11 cellular contexts compared by ENCODE assay signal in genomic region chrX:109472939-109473713, GRCh38. TPM values are rescaled to one million over a fixed set of nuclear protein-coding genes. Genes with fewer than 3 reads are reported as not detected.
A peak's percentile ranks its signal among the peaks of the same experiment; 100 is the strongest.
DNase-seq lines count a peak whose midpoint lies in the region; FAIRE-seq and TF ChIP-seq lines count a peak whose summit lies in the region.
"Had no signal": no experiment of that assay in that cellular context is flagged by ENCODE, and none has a peak within 500 bp of the region (broad histone marks: within the 10 kb centered on the region; RNA-seq: fewer than 3 reads in every experiment).

No MANE protein-coding gene starts in this region.

- H3K9ac ChIP-seq in astrocyte (ENCODE audit: low read length) = peak overlapping the region; percentile 46

- H3K9me3 ChIP-seq in astrocyte (ENCODE audit: insufficient read depth, low read depth, low read length) = no peaks in the 10 kb centered on the region
- H3K9me3 ChIP-seq: mucosa of descending colon had no signal

- H3K27me3 ChIP-seq in astrocyte (ENCODE audit: insufficient read depth, low read length) = no peaks in the 10 kb centered on the region

- TF ChIP-seq CTCF in astrocyte (IDR thresholded peaks at IDR 0.05; ENCODE audit: insufficient read depth, low read depth, low read length) (peak; percentile 28), nephron progenitor cell (IDR thresholded peaks at IDR 0.05) (peak; percentile 59)

- FAIRE-seq in astrocyte (lab: Jason Lieb, UNC) (no peak), frontal cortex (lab: Jason Lieb, UNC) (no peak)
- FAIRE-seq: A204.1 had no signal

- peak overlapping the region; percentile 33 for H3K4me3 ChIP-seq in astrocyte (ENCODE audit: insufficient read depth, low read depth, low read length)
- H3K4me3 ChIP-seq: mucosa of descending colon had no signal

- no peaks in the 10 kb centered on the region for H4K20me1 ChIP-seq in astrocyte (ENCODE audit: insufficient read depth, low read length)

- DNase-seq in DMS 273 (lab: John Stamatoyannopoulos, UW; ENCODE audit: unreplicated experiment) (peak; percentile 45), DMS 273 treated with DMSO at 0.1 percent for 48 hours (lab: John Stamatoyannopoulos, UW) (no peak), M059J (ENCODE audit: low read depth) (peak; percentile 32), astrocyte (ENCODE audit: low read depth) (peak; percentile 49), nephron progenitor cell (peak; percentile 60), putamen (ENCODE audit: low spot score) (no peak), DMS79 treated with DMSO at 0.1 percent for 48 hours (lab: John Stamatoyannopoulos, UW) (no peak), frontal cortex (ENCODE audit: low spot score in 2 of 2) (no peak)
- DNase-seq: T-cell had no signal

- peak overlapping the region; percentile 59 for H2AFZ ChIP-seq in astrocyte (ENCODE audit: low read depth, low read length)

- H3K27ac Mint-ChIP-seq in astrocyte (ENCODE audit: unreplicated experiment) = no peak overlapping the region
- H3K27ac Mint-ChIP-seq in nephron progenitor cell = no peak overlapping the region
- H3K27ac Mint-ChIP-seq: T-cell had no signal

- peaks cover 6% of the 10 kb centered on the region for H3K4me1 Mint-ChIP-seq in astrocyte (ENCODE audit: low read depth, unreplicated experiment)
- H3K4me1 Mint-ChIP-seq in nephron progenitor cell = peaks cover 12% of the 10 kb centered on the region

- no peaks in the 10 kb centered on the region for H3K79me2 ChIP-seq in astrocyte (ENCODE audit: insufficient read depth, low read length)

- H3K36me3 Mint-ChIP-seq in astrocyte (ENCODE audit: low read depth, unreplicated experiment) (no peaks in the 10 kb centered on the region), nephron progenitor cell (ENCODE audit: low read depth) (no peaks in the 10 kb centered on the region)
- H3K36me3 Mint-ChIP-seq: T-cell had no signal

- H3K4me3 Mint-ChIP-seq in astrocyte (ENCODE audit: unreplicated experiment) = no peak overlapping the region
- no peak overlapping the region for H3K4me3 Mint-ChIP-seq in nephron progenitor cell
- H3K4me3 Mint-ChIP-seq: T-cell had no signal

- no peaks in the 10 kb centered on the region for H3K9me3 Mint-ChIP-seq in astrocyte (ENCODE audit: unreplicated experiment)
- H3K9me3 Mint-ChIP-seq in nephron progenitor cell = no peaks in the 10 kb centered on the region
- H3K9me3 Mint-ChIP-seq: T-cell had no signal

- H3K4me1 ChIP-seq in astrocyte (ENCODE audit: insufficient read depth, low read length) = peaks cover 15% of the 10 kb centered on the region

- H3K27me3 Mint-ChIP-seq in astrocyte (ENCODE audit: low read depth, unreplicated experiment) = no peaks in the 10 kb centered on the region
- peaks cover 2% of the 10 kb centered on the region for H3K27me3 Mint-ChIP-seq in nephron progenitor cell (ENCODE audit: low read depth, poor library complexity)

- H3K4me2 ChIP-seq in astrocyte (ENCODE audit: low read length) = peak overlapping the region; percentile 73

- H3K36me3 ChIP-seq in astrocyte (ENCODE audit: insufficient read depth, low read length) = no peaks in the 10 kb centered on the region

- peak overlapping the region; percentile 83 for H3K27ac ChIP-seq in astrocyte (ENCODE audit: low read depth, low read length)

RNA-seq across cellular contexts. Expression of gene GUCY2F, which starts 8.8 kb away (rescaled TPM):
- not detected in 2 replicates for total RNA-seq in M059J (2014; rRNA removed; shearing (Covaris generic))
- not detected in 2 replicates for total RNA-seq in astrocyte
- not detected for total RNA-seq in frontal cortex
- total RNA-seq: mucosa of descending colon, T-cell had no signal

Comparison
In these comparisons a context has a peak if more than half of its experiments do, and no peak if none do; other contexts are left out.
1. DNase-seq: peak in DMS 273 (single experiment), M059J (single experiment), astrocyte (single experiment) and nephron progenitor cell (single experiment); none in DMS 273 treated with DMSO at 0.1 percent for 48 hours (single experiment), putamen (single experiment), DMS79 treated with DMSO at 0.1 percent for 48 hours (single experiment) and frontal cortex (0 of 2).